In genomic region chr1:227253065-227253464, GRCh38 we compare ENCODE assay signal across 36 cellular contexts.
"Had no signal": no experiment of that assay in that cellular context is flagged by ENCODE, and none has a peak within 500 bp of the region (broad histone marks: within the 10 kb centered on the region; RNA-seq: fewer than 3 reads in every experiment).

No MANE protein-coding gene starts in this region.

- H3K4me1 Mint-ChIP-seq: activated CD4-positive, alpha-beta memory T cell treated with anti-CD3 and anti-CD28 coated beads, Interleukin-2, amount 10 ng/mL, durations not matched to agents 7 days and 5 days; activated CD4-positive, alpha-beta T cell treated with anti-CD3 and anti-CD28 coated beads for 36 hours; activated CD8-positive, alpha-beta memory T cell treated with anti-CD3 and anti-CD28 coated beads, Interleukin-2, amount 10 ng/mL, durations not matched to agents 7 days and 5 days; activated naive CD4-positive, alpha-beta T cell treated with anti-CD3 and anti-CD28 coated beads, Interleukin-2, amount 10 ng/mL, durations not matched to agents 7 days and 5 days; activated naive CD4-positive, alpha-beta T cell treated with anti-CD3 and anti-CD28 coated beads, Interleukin-2, amount 50 U/mL, for 24 hours; activated naive CD8-positive, alpha-beta T cell treated with anti-CD3 and anti-CD28 coated beads, Interleukin-2, amount 10 ng/mL, durations not matched to agents 7 days and 5 days; activated naive CD8-positive, alpha-beta T cell treated with anti-CD3 and anti-CD28 coated beads, Interleukin-2, amount 50 U/mL, for 24 hours; central memory CD8-positive, alpha-beta T cell had no signal

- ATAC-seq: activated CD4-positive, alpha-beta T cell treated with anti-CD3 and anti-CD28 coated beads for 36 hours; activated CD4-positive, CD25-positive, alpha-beta regulatory T cell treated with anti-CD3 and anti-CD28 coated beads, Interleukin-2, amount 50 U/mL, for 24 hours; activated CD8-positive, alpha-beta memory T cell treated with anti-CD3 and anti-CD28 coated beads, Interleukin-2, amount 10 ng/mL, durations not matched to agents 7 days and 5 days; activated CD8-positive, alpha-beta T cell treated with anti-CD3 and anti-CD28 coated beads, Interleukin-2, amount 10 ng/mL, durations not matched to agents 7 days and 5 days; activated naive CD8-positive, alpha-beta T cell treated with anti-CD3 and anti-CD28 coated beads, Interleukin-2, amount 50 U/mL, for 24 hours had no signal

- H3K4me1 ChIP-seq: ascending aorta had no signal

- DNase-seq: activated CD4-positive, alpha-beta memory T cell treated with anti-CD3 and anti-CD28 coated beads, Interleukin-2, amount 10 ng/mL, durations not matched to agents 7 days and 5 days; activated CD4-positive, alpha-beta T cell treated with anti-CD3 and anti-CD28 coated beads for 1 hour; activated CD4-positive, alpha-beta T cell treated with anti-CD3 and anti-CD28 coated beads for 36 hours; activated CD4-positive, alpha-beta T cell treated with anti-CD3 and anti-CD28 coated beads for 48 hours; activated CD4-positive, alpha-beta T cell treated with anti-CD3 and anti-CD28 coated beads, Interleukin-2, amount 10 ng/mL, durations not matched to agents 7 days and 5 days; activated CD4-positive, alpha-beta T cell treated with anti-CD3 and anti-CD28 coated beads, Interleukin-2, amount 50 U/mL, for 48 hours; activated CD4-positive, CD25-positive, alpha-beta regulatory T cell; activated CD8-positive, alpha-beta memory T cell treated with anti-CD3 and anti-CD28 coated beads for 24 hours; activated CD8-positive, alpha-beta memory T cell treated with anti-CD3 and anti-CD28 coated beads, Interleukin-2, amount 10 ng/mL, durations not matched to agents 7 days and 5 days; activated CD8-positive, alpha-beta memory T cell treated with anti-CD3 and anti-CD28 coated beads, Interleukin-2, amount 50 U/mL, for 48 hours; activated CD8-positive, alpha-beta T cell treated with anti-CD3 and anti-CD28 coated beads, Interleukin-2, amount 10 ng/mL, durations not matched to agents 7 days and 5 days; activated effector memory CD4-positive, alpha-beta T cell treated with Interleukin-2 at 50 U/mL for 16 hours; activated gamma-delta T cell; activated naive CD4-positive, alpha-beta T cell treated with anti-CD3 and anti-CD28 coated beads, Interleukin-2, amount 10 ng/mL, durations not matched to agents 7 days and 5 days; activated naive CD4-positive, alpha-beta T cell treated with Interleukin-2 at 50 U/mL for 16 hours; activated naive CD8-positive, alpha-beta T cell treated with anti-CD3 and anti-CD28 coated beads, Interleukin-2, amount 10 ng/mL, durations not matched to agents 7 days and 5 days; activated naive CD8-positive, alpha-beta T cell treated with anti-CD3 and anti-CD28 coated beads, Interleukin-2, amount 50 U/mL, for 24 hours; activated T-cell treated with anti-CD3 and anti-CD28 coated beads, Interleukin-2, amount 50 U/mL, for 24 hours; activated T-cell treated with anti-CD3 and anti-CD28 coated beads, Interleukin-2, amount 50 U/mL, for 48 hours; amygdala; anterior cingulate cortex; caudate nucleus; cerebellar nuclear complex; T-helper 2 cell; T-helper 9 cell had no signal

- H3K27ac Mint-ChIP-seq: activated CD4-positive, alpha-beta memory T cell treated with anti-CD3 and anti-CD28 coated beads, Interleukin-2, amount 10 ng/mL, durations not matched to agents 7 days and 5 days; activated CD4-positive, alpha-beta T cell treated with anti-CD3 and anti-CD28 coated beads for 36 hours; activated CD4-positive, alpha-beta T cell treated with anti-CD3 and anti-CD28 coated beads, Interleukin-2, amount 10 ng/mL, durations not matched to agents 7 days and 5 days; activated CD8-positive, alpha-beta memory T cell treated with anti-CD3 and anti-CD28 coated beads, Interleukin-2, amount 10 ng/mL, durations not matched to agents 7 days and 5 days; activated CD8-positive, alpha-beta T cell treated with anti-CD3 and anti-CD28 coated beads, Interleukin-2, amount 10 ng/mL, durations not matched to agents 7 days and 5 days; activated naive CD4-positive, alpha-beta T cell treated with anti-CD3 and anti-CD28 coated beads, Interleukin-2, amount 10 ng/mL, durations not matched to agents 7 days and 5 days; activated naive CD4-positive, alpha-beta T cell treated with anti-CD3 and anti-CD28 coated beads, Interleukin-2, amount 50 U/mL, for 24 hours; activated naive CD8-positive, alpha-beta T cell; activated naive CD8-positive, alpha-beta T cell treated with anti-CD3 and anti-CD28 coated beads, Interleukin-2, amount 10 ng/mL, durations not matched to agents 7 days and 5 days; activated naive CD8-positive, alpha-beta T cell treated with anti-CD3 and anti-CD28 coated beads, Interleukin-2, amount 50 U/mL, for 24 hours; activated T-cell treated with anti-CD3 and anti-CD28 coated beads, Interleukin-2, amount 50 U/mL, for 24 hours; activated T-helper 2 cell treated with anti-CD3 and anti-CD28 coated beads, Interferon-gamma antibody, Interleukin-2, Interleukin-4, amounts not matched to agents 10 μg/mL and 5 μg/mL and 100 μg/mL, durations not matched to agents 14 hours and 24 hours and 36 hours; brain; T-helper 1 cell treated with Interleukin-12 subunit alpha and Interleukin-12 subunit beta and Interleukin-4 antibody, amounts not matched to agents 30 μg/mL and 1 μg/mL, for 36 hours; T-helper 2 cell treated with Interferon-gamma antibody and Interleukin-4, amounts not matched to agents 5 μg/mL and 100 μg/mL, for 36 hours had no signal

- H3K27me3 ChIP-seq: ascending aorta, cardiac muscle cell had no signal

- H3K27ac ChIP-seq: ascending aorta, cardiac muscle cell, VCaP had no signal

- H3K4me3 Mint-ChIP-seq: activated CD4-positive, alpha-beta memory T cell treated with anti-CD3 and anti-CD28 coated beads, Interleukin-2, amount 10 ng/mL, durations not matched to agents 7 days and 5 days; activated CD4-positive, alpha-beta T cell treated with anti-CD3 and anti-CD28 coated beads for 36 hours; activated CD4-positive, alpha-beta T cell treated with anti-CD3 and anti-CD28 coated beads, Interleukin-2, amount 10 ng/mL, durations not matched to agents 7 days and 5 days; activated CD8-positive, alpha-beta memory T cell treated with anti-CD3 and anti-CD28 coated beads, Interleukin-2, amount 10 ng/mL, durations not matched to agents 7 days and 5 days; activated CD8-positive, alpha-beta T cell treated with anti-CD3 and anti-CD28 coated beads, Interleukin-2, amount 10 ng/mL, durations not matched to agents 7 days and 5 days; activated naive CD4-positive, alpha-beta T cell treated with anti-CD3 and anti-CD28 coated beads, Interleukin-2, amount 10 ng/mL, durations not matched to agents 7 days and 5 days; activated naive CD4-positive, alpha-beta T cell treated with anti-CD3 and anti-CD28 coated beads, Interleukin-2, amount 50 U/mL, for 24 hours; activated naive CD8-positive, alpha-beta T cell; activated naive CD8-positive, alpha-beta T cell treated with anti-CD3 and anti-CD28 coated beads, Interleukin-2, amount 10 ng/mL, durations not matched to agents 7 days and 5 days; activated naive CD8-positive, alpha-beta T cell treated with anti-CD3 and anti-CD28 coated beads, Interleukin-2, amount 50 U/mL, for 24 hours; activated T-cell treated with anti-CD3 and anti-CD28 coated beads, Interleukin-2, amount 50 U/mL, for 24 hours; brain; central memory CD8-positive, alpha-beta T cell; T-helper 1 cell treated with Interleukin-12 subunit alpha and Interleukin-12 subunit beta and Interleukin-4 antibody, amounts not matched to agents 30 μg/mL and 1 μg/mL, for 36 hours; T-helper 2 cell treated with Interferon-gamma antibody and Interleukin-4, amounts not matched to agents 5 μg/mL and 100 μg/mL, for 36 hours had no signal

- H3K27me3 Mint-ChIP-seq: brain had no signal

- H3K9me3 Mint-ChIP-seq: activated CD4-positive, alpha-beta memory T cell treated with anti-CD3 and anti-CD28 coated beads, Interleukin-2, amount 10 ng/mL, durations not matched to agents 7 days and 5 days; activated CD4-positive, alpha-beta T cell treated with anti-CD3 and anti-CD28 coated beads, Interleukin-2, amount 10 ng/mL, durations not matched to agents 7 days and 5 days; activated naive CD4-positive, alpha-beta T cell treated with anti-CD3 and anti-CD28 coated beads, Interleukin-2, amount 10 ng/mL, durations not matched to agents 7 days and 5 days; activated T-helper 2 cell treated with anti-CD3 and anti-CD28 coated beads, Interferon-gamma antibody, Interleukin-2, Interleukin-4, amounts not matched to agents 10 μg/mL and 5 μg/mL and 100 μg/mL, durations not matched to agents 14 hours and 24 hours and 36 hours; T-helper 1 cell treated with Interleukin-12 subunit alpha and Interleukin-12 subunit beta and Interleukin-4 antibody, amounts not matched to agents 30 μg/mL and 1 μg/mL, for 36 hours; T-helper 2 cell treated with Interferon-gamma antibody and Interleukin-4, amounts not matched to agents 5 μg/mL and 100 μg/mL, for 36 hours had no signal

- H3K36me3 Mint-ChIP-seq: activated CD8-positive, alpha-beta memory T cell treated with anti-CD3 and anti-CD28 coated beads, Interleukin-2, amount 10 ng/mL, durations not matched to agents 7 days and 5 days; activated naive CD4-positive, alpha-beta T cell treated with anti-CD3 and anti-CD28 coated beads, Interleukin-2, amount 10 ng/mL, durations not matched to agents 7 days and 5 days; activated naive CD4-positive, alpha-beta T cell treated with anti-CD3 and anti-CD28 coated beads, Interleukin-2, amount 50 U/mL, for 24 hours; activated naive CD8-positive, alpha-beta T cell; activated naive CD8-positive, alpha-beta T cell treated with anti-CD3 and anti-CD28 coated beads, Interleukin-2, amount 10 ng/mL, durations not matched to agents 7 days and 5 days had no signal
